Comparison of ENCODE assay signal across 26 cellular contexts in genomic region chr5:174058433-174059122, GRCh38. TPM values are rescaled to one million over a fixed set of nuclear protein-coding genes. Genes with fewer than 3 reads are reported as not detected.
"Had no signal": no experiment of that assay in that cellular context is flagged by ENCODE, and none has a peak within 500 bp of the region (broad histone marks: within the 10 kb centered on the region; RNA-seq: fewer than 3 reads in every experiment).

No MANE protein-coding gene starts in this region.

- ATAC-seq: effector memory CD8-positive, alpha-beta T cell; gastrocnemius medialis; heart right ventricle; left cardiac atrium; left lung; left ventricle myocardium superior; lower lobe of right lung; mucosa of descending colon had no signal

- H3K36me3 ChIP-seq: colonic mucosa, esophagus squamous epithelium, gastrocnemius medialis, heart right ventricle, left lung, lower lobe of right lung had no signal

- H3K9me3 ChIP-seq: colonic mucosa, esophagus squamous epithelium, gastrocnemius medialis, lower lobe of right lung, mucosa of descending colon had no signal

- H3K4me1 ChIP-seq: colonic mucosa, esophagus squamous epithelium, left lung, lower lobe of right lung had no signal

- DNase-seq: colonic mucosa; cortex of kidney; effector CD8-positive, alpha-beta T cell; effector memory CD8-positive, alpha-beta T cell; esophagus squamous epithelium; foreskin fibroblast; foreskin melanocyte; gastrocnemius medialis; glutamatergic neuron; heart right ventricle; hippocampal formation; left cardiac atrium; left lung; left ventricle myocardium superior; lower lobe of right lung; mesenchymal stem cell; mucosa of descending colon; naive B cell had no signal

- H3K27ac ChIP-seq: colonic mucosa, esophagus squamous epithelium, gastrocnemius medialis, heart right ventricle, left lung, lower lobe of right lung had no signal

- H3K27me3 ChIP-seq: colonic mucosa had no signal

- H3K4me3 ChIP-seq: colonic mucosa, esophagus squamous epithelium, gastrocnemius medialis, heart right ventricle, left lung, lower lobe of right lung, mucosa of descending colon had no signal

RNA-seq across cellular contexts. Expression of gene NSG2, which starts 13.1 kb away (rescaled TPM):
- total RNA-seq: dermis microvascular lymphatic vessel endothelial cell, endothelial cell of umbilical vein, epithelial cell of proximal tubule, esophagus squamous epithelium, gastrocnemius medialis, glomerular endothelial cell, kidney epithelial cell, lower leg skin, lower lobe of right lung, lung microvascular endothelial cell, mesothelial cell of epicardium had no signal
